ENCODE assay signal across 2 cellular contexts in the genomic region with DNA sequence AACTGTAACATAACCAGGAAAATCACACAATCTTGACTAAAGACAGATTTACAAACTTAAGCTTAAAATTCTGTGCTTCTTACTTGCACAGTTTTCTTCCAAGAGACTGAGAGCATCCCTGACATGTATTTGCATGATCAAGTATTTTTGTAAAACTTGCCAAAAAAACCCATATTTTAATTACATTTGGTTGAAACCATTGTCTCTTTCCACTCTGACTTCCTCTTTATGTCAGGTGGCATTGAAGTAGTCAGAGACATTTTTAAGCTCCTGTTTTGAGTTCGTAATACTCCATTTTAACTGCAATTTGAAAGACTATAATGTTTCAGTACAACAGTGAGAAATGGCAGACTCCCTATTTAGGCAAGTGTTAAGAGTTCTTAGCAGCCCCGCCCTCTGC.
A peak's percentile ranks its signal among the peaks of the same experiment; 100 is the strongest.
TF ChIP-seq lines count a peak whose summit lies in the region.

No MANE protein-coding gene starts in this region.

TF ChIP-seq in HCT116, 20 proteins besides CTCF, POLR2A, EP300 and RAD21:
- TF ChIP-seq JUND (IDR thresholded peaks at IDR 0.05) (no peak), ATF3 (IDR thresholded peaks at IDR 0.05) (no peak), FOSL1 (IDR thresholded peaks at IDR 0.05; ENCODE audit: low read depth) (no peak), EZH2phosphoT487 (IDR thresholded peaks at IDR 0.05; ENCODE audit: borderline replicate concordance) (no peak), ELF1 (IDR thresholded peaks at IDR 0.05; ENCODE audit: borderline replicate concordance, low read depth) (no peak), REST (IDR thresholded peaks at IDR 0.05; ENCODE audit: low read depth) (no peak), POLR2AphosphoS5 (IDR thresholded peaks at IDR 0.05; ENCODE audit: low read depth, low read length) (no peak), YY1 (IDR thresholded peaks at IDR 0.05; ENCODE audit: extremely low read depth, insufficient replicate concordance, low read depth, low read length) (no peak), EGR1 (IDR thresholded peaks at IDR 0.05; ENCODE audit: low read depth) (no peak), CBX3 (IDR thresholded peaks at IDR 0.05; ENCODE audit: low read depth) (no peak), TCF7L2 (IDR thresholded peaks at IDR 0.05; ENCODE audit: borderline replicate concordance, extremely low read depth, insufficient read depth, insufficient read length) (no peak), SRF (IDR thresholded peaks at IDR 0.05; ENCODE audit: low read depth) (no peak), CEBPB (IDR thresholded peaks at IDR 0.05; ENCODE audit: low read depth) (no peak)
- TF ChIP-seq, protein P1, sequence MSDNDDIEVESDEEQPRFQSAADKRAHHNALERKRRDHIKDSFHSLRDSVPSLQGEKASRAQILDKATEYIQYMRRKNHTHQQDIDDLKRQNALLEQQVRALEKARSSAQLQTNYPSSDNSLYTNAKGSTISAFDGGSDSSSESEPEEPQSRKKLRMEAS (IDR thresholded peaks at IDR 0.05), result no peak

TF ChIP-seq in GM12878, 131 proteins besides CTCF, POLR2A, EP300 and RAD21:
- TF ChIP-seq KAT2A (conservative IDR thresholded peaks at IDR 0.05; ENCODE audit: control insufficient read depth, low read depth, low read length) (no peak), SPI1 (IDR thresholded peaks at IDR 0.05; ENCODE audit: borderline replicate concordance, insufficient read depth, low read depth, low read length) (peak; percentile 17; the same call in 1 of the 2 replicates)
